1 cellular context compared by ENCODE assay signal in genomic region chr16:2980227-2981176, GRCh38.
A peak's percentile ranks its signal among the peaks of the same experiment; 100 is the strongest.
TF ChIP-seq lines count a peak whose summit lies in the region.

Gene PKMYT1 (minus strand): TSS chr16:2980446. CDS start chr16:2979657, 789 bp downstream.

TF ChIP-seq in K562, 482 proteins besides CTCF, POLR2A, EP300 and RAD21 (continued from another document):
- TF ChIP-seq ZNF518B (CRISPR knock-in tag; IDR thresholded peaks at IDR 0.05) (no peak), PHB (CRISPR knock-in tag; IDR thresholded peaks at IDR 0.05) (no peak), ERF (CRISPR knock-in tag; IDR thresholded peaks at IDR 0.05) (peak; percentile 64; the same call in 1 of the 2 replicates), E2F3 (CRISPR knock-in tag; IDR thresholded peaks at IDR 0.05) (peak; percentile 70), CEBPZ (IDR thresholded peaks at IDR 0.05; ENCODE audit: borderline replicate concordance, low read depth, low read length) (no peak), BHLHE40 (IDR thresholded peaks at IDR 0.05; ENCODE audit: low read length) (peak; percentile 45; the same call in 1 of the 2 replicates), ZBTB9 (CRISPR knock-in tag; IDR thresholded peaks at IDR 0.05) (no peak), ZNF644 (tag; IDR thresholded peaks at IDR 0.05; ENCODE audit: low read depth) (no peak), TARDBP (IDR thresholded peaks at IDR 0.05) (peak; percentile 55; the same call in 1 of the 2 replicates), NFRKB (IDR thresholded peaks at IDR 0.05; ENCODE audit: low read depth) (no peak; the same call in none of the 2 replicates), TGIF2 (CRISPR knock-in tag; IDR thresholded peaks at IDR 0.05) (no peak), POLR2H (tag; IDR thresholded peaks at IDR 0.05; ENCODE audit: low read depth) (no peak; the same call in 1 of the 2 replicates), GATAD2A (IDR thresholded peaks at IDR 0.05) (no peak), SRF (CRISPR knock-in tag; IDR thresholded peaks at IDR 0.05) (peak in 1 of 2 experiments; percentile 46; a peak in 1 of 4 replicates), ATF6 (CRISPR knock-in tag; IDR thresholded peaks at IDR 0.05) (0 out of 2 replicates have a peak, but pooled peaks have one; percentile 41), ILK (tag; IDR thresholded peaks at IDR 0.05; ENCODE audit: borderline replicate concordance, low read depth) (no peak), ZNF384 (IDR thresholded peaks at IDR 0.05; ENCODE audit: low read depth, low read length) (peak; percentile 53), LEF1 (IDR thresholded peaks at IDR 0.05) (no peak), KDM1A (IDR thresholded peaks at IDR 0.05) (no peak), THAP12 (CRISPR knock-in tag; IDR thresholded peaks at IDR 0.05) (peak; percentile 87; the same call in 1 of the 2 replicates), E2F6 (IDR thresholded peaks at IDR 0.05; ENCODE audit: borderline replicate concordance in 1 of 2, extremely low read depth in 1 of 2, insufficient read depth in 1 of 2, insufficient read length in 1 of 2, low read depth in 1 of 2, low read length in 1 of 2, poor library complexity in 1 of 2, severe bottlenecking in 1 of 2) (peak; percentile 67 to 90), ZNF436 (CRISPR knock-in tag; IDR thresholded peaks at IDR 0.05) (peak; percentile 85), TAF15 (IDR thresholded peaks at IDR 0.05; ENCODE audit: low read depth, low read length) (no peak), DEAF1 (CRISPR knock-in tag; IDR thresholded peaks at IDR 0.05) (no peak), NR0B1 (IDR thresholded peaks at IDR 0.05; ENCODE audit: partially characterized antibody) (no peak), TFAM (CRISPR knock-in tag; conservative IDR thresholded peaks at IDR 0.05) (no peak), CBX1 (IDR thresholded peaks at IDR 0.05; ENCODE audit: low read depth) (peak; percentile 19; the same call in 1 of the 2 replicates), STAT5B (CRISPR knock-in tag; IDR thresholded peaks at IDR 0.05) (no peak), ETV6 (IDR thresholded peaks at IDR 0.05; ENCODE audit: borderline replicate concordance in 1 of 2, low read depth in 2 of 2, low read length in 1 of 2) (no peak), ETV6 (CRISPR knock-in tag; IDR thresholded peaks at IDR 0.05; ENCODE audit: borderline replicate concordance) (no peak; the same call in 1 of the 2 replicates)
